ENCODE assay signal across 8 cellular contexts in genomic region chr3:32502944-32503286, GRCh38. TPM values are rescaled to one million over a fixed set of nuclear protein-coding genes. Genes with fewer than 3 reads are reported as not detected.
DNase-seq lines count a peak whose midpoint lies in the region; ATAC-seq, FAIRE-seq and TF ChIP-seq lines count a peak whose summit lies in the region.

No MANE protein-coding gene starts in this region.

- H4K20me1 ChIP-seq in BLaER1 treated with 17β-estradiol and CSF1 and Interleukin-3, amounts not matched to agents 10 nM and 100 nM: peaks cover 14 to 46% (median 38%) of the 10 kb centered on the region in 11 experiments; a peak in 20 of 22 replicates

- no peaks in the 10 kb centered on the region for H3K9me3 ChIP-seq in BLaER1 treated with 17β-estradiol and CSF1 and Interleukin-3, amounts not matched to agents 10 nM and 100 nM (replicated peaks in 1 of 11)
- no peaks in the 10 kb centered on the region for H3K9me3 ChIP-seq in ascending aorta
- H3K9me3 ChIP-seq in mononuclear cell (ENCODE audit: low read depth, low read length): no peaks in the 10 kb centered on the region

- intact Hi-C loops in ascending aorta (cut with DNase I): loop anchor here (2.0 kb wide), 1 partner anchor 68 kb away; the partner anchor contains the start of gene DYNC1LI1

- peak overlapping the region; percentile 88 to 98 (median 97) for H3K9ac ChIP-seq in BLaER1 treated with 17β-estradiol and CSF1 and Interleukin-3, amounts not matched to agents 10 nM and 100 nM

- ATAC-seq in HG02610 (IDR thresholded peaks at IDR 0.05; ENCODE audit: unreplicated experiment) (peak; percentile 7), GM21381 (IDR thresholded peaks at IDR 0.05; ENCODE audit: unreplicated experiment) (no peak), foreskin keratinocyte (no peak)

- peak overlapping the region; percentile 71 to 92 (median 83) for H3K4me2 ChIP-seq in BLaER1 treated with 17β-estradiol and CSF1 and Interleukin-3, amounts not matched to agents 10 nM and 100 nM

- H3K27me3 ChIP-seq in BLaER1 treated with 17β-estradiol and CSF1 and Interleukin-3, amounts not matched to agents 10 nM and 100 nM: no peaks in the 10 kb centered on the region
- no peaks in the 10 kb centered on the region for H3K27me3 ChIP-seq in ascending aorta
- no peaks in the 10 kb centered on the region for H3K27me3 ChIP-seq in mononuclear cell (ENCODE audit: insufficient read depth, low read length)
- no peaks in the 10 kb centered on the region for H3K27me3 ChIP-seq in foreskin keratinocyte

- peaks cover 0 to 25% (median 10%) of the 10 kb centered on the region in 11 experiments; a peak in 12 of 22 replicates for H3K36me3 ChIP-seq in BLaER1 treated with 17β-estradiol and CSF1 and Interleukin-3, amounts not matched to agents 10 nM and 100 nM
- H3K36me3 ChIP-seq in ascending aorta: no peaks in the 10 kb centered on the region

- H3K4me1 ChIP-seq in BLaER1 treated with 17β-estradiol and CSF1 and Interleukin-3, amounts not matched to agents 10 nM and 100 nM: peaks cover 43 to 74% (median 53%) of the 10 kb centered on the region in 10 experiments
- H3K4me1 ChIP-seq in ascending aorta: peaks cover 0 to 10% of the 10 kb centered on the region in 2 donors
- peaks cover 34% of the 10 kb centered on the region for H3K4me1 ChIP-seq in mononuclear cell (ENCODE audit: insufficient read depth, low read length)
- H3K4me1 ChIP-seq in foreskin keratinocyte: peaks cover 6% of the 10 kb centered on the region

- DNase-seq in ascending aorta (ENCODE audit: low spot score in 2 of 2) (no peak), foreskin keratinocyte (no peak), frontal cortex (ENCODE audit: low spot score in 2 of 2) (no peak), RKO (ENCODE audit: low spot score) (no peak)

- no peak for FAIRE-seq in frontal cortex (lab: Jason Lieb, UNC)

- peak overlapping the region; percentile 81 to 98 (median 90) for H3K4me3 ChIP-seq in BLaER1 treated with 17β-estradiol and CSF1 and Interleukin-3, amounts not matched to agents 10 nM and 100 nM
- H3K4me3 ChIP-seq in ascending aorta (peak overlapping the region; percentile 70 to 85), mononuclear cell (ENCODE audit: low read length) (peak overlapping the region; percentile 94)

- peak overlapping the region; percentile 91 to 99 (median 98); a peak in 21 of 22 replicates for H3K27ac ChIP-seq in BLaER1 treated with 17β-estradiol and CSF1 and Interleukin-3, amounts not matched to agents 10 nM and 100 nM
- H3K27ac ChIP-seq in ascending aorta: peak overlapping the region; percentile 95 to 99
- no peak overlapping the region for H3K27ac ChIP-seq in foreskin keratinocyte

- TF ChIP-seq CTCF in ascending aorta (IDR thresholded peaks at IDR 0.05) (no peak), foreskin keratinocyte (conservative IDR thresholded peaks at IDR 0.05) (no peak)

RNA-seq across cellular contexts. Expression of gene CMTM6, which starts 0.3 kb away (rescaled TPM):
- total RNA-seq in ascending aorta: 12.7 TPM
- total RNA-seq in mononuclear cell: 155 TPM
- total RNA-seq in foreskin keratinocyte: 64.3 and 66.8 TPM in 2 replicates
- 24.3 and 29.0 TPM in 2 replicates for polyA plus RNA-seq in foreskin keratinocyte
- total RNA-seq in frontal cortex: 24.9 TPM
